Comparison of ENCODE assay signal across 8 cellular contexts in the genomic region with DNA sequence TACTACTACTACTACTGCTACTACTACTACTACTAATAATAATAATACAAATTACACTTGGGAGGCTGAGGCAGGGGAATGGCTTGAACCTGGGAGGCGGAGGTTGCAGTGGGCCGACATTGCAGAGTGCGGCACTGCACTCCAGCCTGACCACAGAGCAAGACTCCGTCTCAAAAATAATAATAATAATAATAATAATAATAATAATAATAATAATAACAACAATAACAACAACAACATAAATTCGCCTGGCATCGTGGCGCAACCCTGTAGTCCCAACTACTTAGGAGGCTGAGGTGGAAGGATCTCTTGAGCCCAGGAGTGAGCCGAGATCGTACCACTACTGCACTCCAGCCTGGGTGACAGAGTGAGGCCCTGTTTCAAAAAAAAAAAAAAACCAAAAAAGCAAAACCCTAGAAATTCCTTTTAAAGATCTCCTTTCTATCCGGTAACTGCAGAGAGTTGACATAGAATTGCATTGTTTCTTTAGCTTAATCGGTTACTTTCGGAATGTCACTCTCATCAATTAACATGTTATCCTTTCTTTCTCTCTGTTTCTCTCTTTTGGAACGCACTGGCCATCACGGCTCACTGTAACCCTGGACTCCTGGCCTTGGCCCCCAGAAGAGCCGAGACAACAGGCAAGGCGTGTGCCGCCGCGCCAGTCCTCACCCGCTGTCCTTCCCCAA. TPM values are rescaled to one million over a fixed set of nuclear protein-coding genes. Genes with fewer than 3 reads are reported as not detected.
DNase-seq lines count a peak whose midpoint lies in the region; ATAC-seq and TF ChIP-seq lines count a peak whose summit lies in the region.

No MANE protein-coding gene starts in this region.

- no peaks in the 10 kb centered on the region for H3K27me3 ChIP-seq in IMR-90 (ENCODE audit: control insufficient read depth, insufficient read depth, low read length)
- no peaks in the 10 kb centered on the region for H3K27me3 ChIP-seq in naive thymus-derived CD4-positive, alpha-beta T cell (ENCODE audit: control insufficient read depth in 2 of 2, insufficient read depth in 2 of 2, low read length in 2 of 2)

- WGBS in IMR-90 (ENCODE audit: extremely low coverage in 2 of 2, insufficient read length in 1 of 2), 2 experiments = 2% methylated on average over 7 of the region's 20 CpGs; no CpG with 5 or more reads in 1 of the 2 experiments

- H2AK9ac ChIP-seq in IMR-90 (replicated peaks; ENCODE audit: low read depth, low read length, poor library complexity) = peak overlapping the region; percentile 69

- no peak for TF ChIP-seq POLR2A in IMR-90 (IDR thresholded peaks at IDR 0.05; ENCODE audit: low read depth, low read length)

- 0 out of 2 replicates have a peak overlapping the region, but pooled peaks have one; percentile 19 for H4K91ac ChIP-seq in IMR-90 (ENCODE audit: insufficient read depth, low read depth, low read length)

- no peak overlapping the region for H2BK20ac ChIP-seq in IMR-90 (ENCODE audit: low read depth, low read length)

- ATAC-seq in IMR-90 (ENCODE audit: low read depth) = no peak
- no peak for ATAC-seq in naive thymus-derived CD4-positive, alpha-beta T cell
- ATAC-seq in HG03039 (IDR thresholded peaks at IDR 0.05; ENCODE audit: unreplicated experiment) = no peak

- CTCF ChIA-PET in IMR-90 (lab: Yijun Ruan, JAX) = no interaction called here
- CTCF ChIA-PET in naive thymus-derived CD4-positive, alpha-beta T cell (lab: Charles Lee) = interaction anchor here (2.7 kb wide), 1 partner anchor 53 kb away, joined by 10 read pairs; no protein-coding TSS in a partner anchor

- peak overlapping the region; percentile 92 for H3K4me2 ChIP-seq in IMR-90 (ENCODE audit: low read depth, low read length)

- H3K14ac ChIP-seq in IMR-90 (replicated peaks; ENCODE audit: low read depth, low read length) = 0 out of 2 replicates have a peak overlapping the region, but pooled peaks have one; percentile 16

- peak overlapping the region; percentile 59 to 73; a peak in 3 of 4 replicates for H4K8ac ChIP-seq in IMR-90 (ENCODE audit: low read depth in 2 of 2, low read length in 2 of 2)

- H3K4me1 Mint-ChIP-seq in naive thymus-derived CD4-positive, alpha-beta T cell = peaks cover 13 to 34% (median 22%) of the 10 kb centered on the region in 7 donors

- peak overlapping the region; percentile 29; the same call in 1 of the 2 replicates for H3K56ac ChIP-seq in IMR-90 (ENCODE audit: extremely low read depth, insufficient read depth, low read length)

- H2AK5ac ChIP-seq in IMR-90 (ENCODE audit: low read depth, low read length) = peak overlapping the region; percentile 23; the same call in 1 of the 2 replicates

- H3K9me1 ChIP-seq in IMR-90 (ENCODE audit: insufficient read depth, low read length) = peaks cover 4% of the 10 kb centered on the region

- TF ChIP-seq RAD21 in IMR-90 (IDR thresholded peaks at IDR 0.05; ENCODE audit: low read length) = no peak

- peaks cover 5% of the 10 kb centered on the region; the same call in 1 of the 2 replicates for H3K4me1 ChIP-seq in IMR-90 (ENCODE audit: control insufficient read depth, insufficient read depth, low read length)
- H3K4me1 ChIP-seq in naive thymus-derived CD4-positive, alpha-beta T cell (ENCODE audit: control insufficient read depth in 2 of 2, insufficient read depth in 2 of 2, low read length in 2 of 2) = peaks cover 16 to 19% of the 10 kb centered on the region in 2 donors

- peak overlapping the region; percentile 47 for H3K27ac ChIP-seq in IMR-90 (ENCODE audit: insufficient read depth, low read length)
- peak overlapping the region; percentile 95 for H3K27ac ChIP-seq in naive thymus-derived CD4-positive, alpha-beta T cell (ENCODE audit: low read depth, low read length)

- H3K36me3 Mint-ChIP-seq in naive thymus-derived CD4-positive, alpha-beta T cell = peaks cover 0 to 9% (median 3%) of the 10 kb centered on the region in 5 donors

- H3K4ac ChIP-seq in IMR-90 (ENCODE audit: low read depth, low read length) = peak overlapping the region; percentile 44

- peak overlapping the region; percentile 67 to 96 (median 85) for H3K4me3 Mint-ChIP-seq in naive thymus-derived CD4-positive, alpha-beta T cell

- no peak overlapping the region; the same call in 2 of the 3 replicates for H2BK15ac ChIP-seq in IMR-90 (ENCODE audit: low read depth, low read length)

- POLR2A ChIA-PET in IMR-90 (lab: Charles Lee; ENCODE audit: unreplicated experiment) = no interaction called here
- POLR2A ChIA-PET in naive thymus-derived CD4-positive, alpha-beta T cell (lab: Charles Lee) = interaction anchor here (0.6 to 8.5 kb wide), 3 partner anchors 9 to 52 kb away, joined by 3 to 144 read pairs (median 5); a partner anchor contains a TSS

- no peak for TF ChIP-seq CTCF in AG09309 (IDR thresholded peaks at IDR 0.05; ENCODE audit: control insufficient read depth, insufficient read depth, low read depth, low read length, missing control alignments)
- TF ChIP-seq CTCF in IMR-90 (conservative IDR thresholded peaks at IDR 0.05; ENCODE audit: low read depth, low read length) = no peak
- no peak for TF ChIP-seq CTCF in choroid plexus epithelial cell (conservative IDR thresholded peaks at IDR 0.05; ENCODE audit: low read depth, low read length)
- no peak for TF ChIP-seq CTCF in GM10266 (IDR thresholded peaks at IDR 0.05; ENCODE audit: control insufficient read depth, insufficient read depth, low read depth, missing control alignments)

- H3K27ac Mint-ChIP-seq in naive thymus-derived CD4-positive, alpha-beta T cell = peak overlapping the region; percentile 61 to 94 (median 87)

- dilution Hi-C loops in IMR-90 (cut with HindIII; ENCODE audit: low sequenced_read_pairs, unreplicated experiment) = no loop called here

- 0 out of 2 replicates have a peak overlapping the region, but pooled peaks have one; percentile 7 for H4K5ac ChIP-seq in IMR-90 (ENCODE audit: low read depth, low read length)

- no peak overlapping the region for H2BK120ac ChIP-seq in IMR-90 (ENCODE audit: low read depth, low read length)

- peaks cover 5 to 14% of the 10 kb centered on the region in 2 experiments; a peak in 2 of 4 replicates for H3K79me1 ChIP-seq in IMR-90 (ENCODE audit: low read depth in 1 of 2, low read length in 2 of 2)

- H3K9me3 Mint-ChIP-seq in naive thymus-derived CD4-positive, alpha-beta T cell = peaks cover 0 to 4% (median 0%) of the 10 kb centered on the region in 11 donors

- H3K36me3 ChIP-seq in IMR-90 (ENCODE audit: control insufficient read depth, insufficient read depth, low read length) = peaks cover 5% of the 10 kb centered on the region
- peaks cover 0 to 10% (median 0%) of the 10 kb centered on the region in 3 experiments for H3K36me3 ChIP-seq in naive thymus-derived CD4-positive, alpha-beta T cell (ENCODE audit: control insufficient read depth in 2 of 3, insufficient read depth in 3 of 3, low read length in 3 of 3)

- BruUV-seq in IMR-90 (replicated peaks; lab: Mats Ljungman, UMichigan) = no TSS peak

- H3K18ac ChIP-seq in IMR-90 (ENCODE audit: low read depth, low read length) = no peak overlapping the region

- no peaks in the 10 kb centered on the region for H3K27me3 Mint-ChIP-seq in naive thymus-derived CD4-positive, alpha-beta T cell

- H3K4me3 ChIP-seq in AG09309 (ENCODE audit: control insufficient read depth, low read depth, low read length) (peak overlapping the region; percentile 67), IMR-90 (ENCODE audit: insufficient read depth, low read depth, low read length) (peak overlapping the region; percentile 42), choroid plexus epithelial cell (ENCODE audit: low read depth, low read length) (peak overlapping the region; percentile 77)
- H3K4me3 ChIP-seq in naive thymus-derived CD4-positive, alpha-beta T cell (ENCODE audit: low read length) = peak overlapping the region; percentile 69

- peak overlapping the region; percentile 79 for H3K9ac ChIP-seq in IMR-90 (ENCODE audit: low read depth, low read length)

- H2BK5ac ChIP-seq in IMR-90 (ENCODE audit: low read depth, low read length, poor library complexity, severe bottlenecking) = peak overlapping the region; percentile 20

- peak overlapping the region; percentile 93 for H2AFZ ChIP-seq in IMR-90 (replicated peaks; ENCODE audit: low read length, poor library complexity)

- DNase-seq in AG09309 (ENCODE audit: low read depth) = no peak
- DNase-seq in IMR-90 = no peak
- no peak for DNase-seq in choroid plexus epithelial cell (ENCODE audit: low read depth)
- no peak for DNase-seq in naive thymus-derived CD4-positive, alpha-beta T cell
- DNase-seq in activated effector memory CD4-positive, alpha-beta T cell treated with Interleukin-2 at 50 U/mL for 16 hours = no peak
- no peak for DNase-seq in GM10266 (ENCODE audit: extremely low spot score)
- no peak for DNase-seq in NCI-H446 treated with DMSO at 0.1 percent for 48 hours (lab: John Stamatoyannopoulos, UW)

- H3K9me3 ChIP-seq in IMR-90 (ENCODE audit: control insufficient read depth, insufficient read depth, low read length) = no peaks in the 10 kb centered on the region
- no peaks in the 10 kb centered on the region for H3K9me3 ChIP-seq in naive thymus-derived CD4-positive, alpha-beta T cell (ENCODE audit: control insufficient read depth in 2 of 3, low read length in 3 of 3)

- intact Hi-C loops in IMR-90 (cut with micrococcal nuclease) = no loop called here
- intact Hi-C loops in naive thymus-derived CD4-positive, alpha-beta T cell (cut with micrococcal nuclease) = loop anchor here in 1 of 2 donors (5.0 kb wide), 1 partner anchor 952 kb away; a partner anchor contains a TSS

- in situ Hi-C loops in IMR-90 (cut with MboI; ENCODE audit: low sequenced_read_pairs) = no loop called here

- H3K23ac ChIP-seq in IMR-90 (ENCODE audit: low read depth, low read length) = peak overlapping the region; percentile 28; the same call in 1 of the 2 replicates

- no peaks in the 10 kb centered on the region for H4K20me1 ChIP-seq in IMR-90 (ENCODE audit: insufficient read depth, low read length)

TF ChIP-seq in IMR-90, 13 proteins besides CTCF, POLR2A, EP300 and RAD21:
- TF ChIP-seq NFE2L2 (IDR thresholded peaks at IDR 0.05; ENCODE audit: low read depth, low read length) = no peak
TF ChIP-seq in IMR-90: peak in this region for 0.

RNA-seq across cellular contexts. Expression of a gene that starts 1.0 kb away (rescaled TPM):
- total RNA-seq in IMR-90 (2012; rRNA removed) = 9.7 and 10.9 TPM in 2 replicates
- 10.7 and 13.4 TPM in 2 replicates for polyA plus RNA-seq in IMR-90 (2012; rRNA removed)
- 5.8 and 6.6 TPM in 2 replicates for polyA plus RNA-seq in IMR-90 (2012; cell fraction: cytosol; rRNA removed)
- 3.6 and 9.1 TPM in 2 replicates for polyA plus RNA-seq in IMR-90 (2012; cell fraction: nucleus; rRNA removed; ENCODE audit: low replicate concordance)
- total RNA-seq in naive thymus-derived CD4-positive, alpha-beta T cell = 10 to 100 TPM; 11.2 to 17.7 (median 13.2) TPM
- 10 to 100 TPM; 14.6 to 19.9 TPM for polyA plus RNA-seq in naive thymus-derived CD4-positive, alpha-beta T cell

RNA-seq across cellular contexts. Expression of a gene that starts 49.2 kb away (rescaled TPM):
- total RNA-seq in IMR-90 (2012; rRNA removed) = 46.9 and 69.4 TPM in 2 replicates
- 39.4 and 40.4 TPM in 2 replicates for polyA plus RNA-seq in IMR-90 (2012; rRNA removed)
- polyA plus RNA-seq in IMR-90 (2012; cell fraction: cytosol; rRNA removed) = 20.6 and 23.6 TPM in 2 replicates
- polyA plus RNA-seq in IMR-90 (2012; cell fraction: nucleus; rRNA removed; ENCODE audit: low replicate concordance) = 15.7 and 39.4 TPM in 2 replicates
- total RNA-seq in naive thymus-derived CD4-positive, alpha-beta T cell = 10 to 100 TPM; 23.7 to 57.3 (median 36.5) TPM
- polyA plus RNA-seq in naive thymus-derived CD4-positive, alpha-beta T cell = 10 to 100 TPM; 15.5 to 21.5 TPM
